Comparison of ENCODE assay signal across 8 cellular contexts in the genomic region with DNA sequence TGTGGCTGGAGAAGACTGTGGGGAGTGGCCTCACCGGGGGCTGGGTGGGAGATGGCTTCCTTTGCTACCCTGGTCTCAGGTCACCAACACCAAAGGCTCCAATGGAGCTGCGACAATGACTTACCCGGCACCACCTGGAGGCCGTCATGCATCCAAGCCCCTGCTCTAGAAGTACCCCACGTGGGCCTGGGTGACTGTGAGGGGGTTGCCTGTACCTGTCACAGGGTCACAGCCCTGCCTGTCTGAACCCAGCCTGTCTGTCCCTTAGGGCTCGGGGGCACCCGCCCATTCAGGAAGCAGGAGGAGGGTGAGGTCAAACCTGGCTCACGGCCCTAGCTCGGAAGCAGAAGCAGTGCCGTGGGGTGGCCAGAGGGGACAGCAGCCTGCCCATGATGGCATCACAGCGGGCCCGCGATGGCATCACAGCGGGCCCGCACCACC. TPM values are rescaled to one million over a fixed set of nuclear protein-coding genes. Genes with fewer than 3 reads are reported as not detected.
DNase-seq lines count a peak whose midpoint lies in the region; ATAC-seq and TF ChIP-seq lines count a peak whose summit lies in the region.

No MANE protein-coding gene starts in this region.

- peaks cover 35% of the 10 kb centered on the region for H3K4me1 Mint-ChIP-seq in T-helper 1 cell treated with Interleukin-12 subunit alpha and Interleukin-12 subunit beta and Interleukin-4 antibody, amounts not matched to agents 30 μg/mL and 1 μg/mL, for 36 hours (ENCODE audit: low read depth)

- intact Hi-C loops in ascending aorta (cut with DNase I) (loop anchor here (2.0 kb wide), 1 partner anchor 51 kb away; a partner anchor contains a TSS), left lung (cut with DNase I) (no loop called here)

- H3K9me3 Mint-ChIP-seq in T-helper 1 cell treated with Interleukin-12 subunit alpha and Interleukin-12 subunit beta and Interleukin-4 antibody, amounts not matched to agents 30 μg/mL and 1 μg/mL, for 36 hours = no peaks in the 10 kb centered on the region

- H3K4me1 ChIP-seq in ascending aorta (peaks cover 0 to 13% of the 10 kb centered on the region in 2 donors), left lung (peaks cover 0 to 54% of the 10 kb centered on the region in 2 donors), thymus (ENCODE audit: control insufficient read depth, insufficient read depth, low read length) (no peaks in the 10 kb centered on the region)

- peak overlapping the region; percentile 66 for H3K4me3 Mint-ChIP-seq in T-helper 1 cell treated with Interleukin-12 subunit alpha and Interleukin-12 subunit beta and Interleukin-4 antibody, amounts not matched to agents 30 μg/mL and 1 μg/mL, for 36 hours

- peak overlapping the region; percentile 88 for H3K27ac Mint-ChIP-seq in T-helper 1 cell treated with Interleukin-12 subunit alpha and Interleukin-12 subunit beta and Interleukin-4 antibody, amounts not matched to agents 30 μg/mL and 1 μg/mL, for 36 hours

- H3K4me3 ChIP-seq in ascending aorta (no peak overlapping the region), left lung (no peak overlapping the region), thymus (ENCODE audit: low read length) (no peak overlapping the region)

- DNase-seq in T-helper 1 cell = no peak
- DNase-seq in ascending aorta (ENCODE audit: low spot score in 2 of 2) = no peak
- DNase-seq in left lung = peak; percentile 67 to 82
- DNase-seq in DMS 273 (lab: John Stamatoyannopoulos, UW; ENCODE audit: unreplicated experiment) = no peak

- WGBS in thymus = 73% methylated on average over 15 of the region's 15 CpGs

- peak in 2 of 3 experiments; percentile 4 to 24 for TF ChIP-seq CTCF in ascending aorta (IDR thresholded peaks at IDR 0.05)
- no peak for TF ChIP-seq CTCF in left lung (IDR thresholded peaks at IDR 0.05)

- no peaks in the 10 kb centered on the region for H3K36me3 ChIP-seq in ascending aorta
- no peaks in the 10 kb centered on the region for H3K36me3 ChIP-seq in left lung
- no peaks in the 10 kb centered on the region for H3K36me3 ChIP-seq in thymus (ENCODE audit: control insufficient read depth, insufficient read depth)

- no peaks in the 10 kb centered on the region for H3K36me3 Mint-ChIP-seq in T-helper 1 cell treated with Interleukin-12 subunit alpha and Interleukin-12 subunit beta and Interleukin-4 antibody, amounts not matched to agents 30 μg/mL and 1 μg/mL, for 36 hours (ENCODE audit: low read depth)

- H3K27ac ChIP-seq in ascending aorta (peak overlapping the region; percentile 75 to 82), left lung (peak overlapping the region; percentile 56 to 80), thymus (ENCODE audit: low read depth) (peak overlapping the region; percentile 44)

- ATAC-seq in left lung = peak; percentile 17
- ATAC-seq in GM21619 (IDR thresholded peaks at IDR 0.05; ENCODE audit: unreplicated experiment) = no peak
- no peak for ATAC-seq in GM21526 (IDR thresholded peaks at IDR 0.05; ENCODE audit: low FRiP score, unreplicated experiment)

- H3K27me3 Mint-ChIP-seq in T-helper 1 cell treated with Interleukin-12 subunit alpha and Interleukin-12 subunit beta and Interleukin-4 antibody, amounts not matched to agents 30 μg/mL and 1 μg/mL, for 36 hours (ENCODE audit: low read depth) = no peaks in the 10 kb centered on the region

- H3K27me3 ChIP-seq in ascending aorta (no peaks in the 10 kb centered on the region), left lung (no peaks in the 10 kb centered on the region), thymus (ENCODE audit: control insufficient read depth, insufficient read depth) (no peaks in the 10 kb centered on the region)

- H3K9me3 ChIP-seq in ascending aorta (no peaks in the 10 kb centered on the region), left lung (no peaks in the 10 kb centered on the region), thymus (ENCODE audit: control insufficient read depth) (no peaks in the 10 kb centered on the region)

RNA-seq across cellular contexts. Expression of a gene that starts 18.9 kb away (rescaled TPM):
- total RNA-seq in ascending aorta (19.6 TPM), left lung (1 to 10 TPM; 4.5 to 7.7 TPM)
- polyA plus RNA-seq in thymus = 1.8 TPM

RNA-seq across cellular contexts. Expression of a gene that starts 27.7 kb away (rescaled TPM):
- 19.6 TPM for total RNA-seq in ascending aorta
- 10 to 100 TPM; 20.3 to 20.6 TPM for total RNA-seq in left lung
- 20.6 TPM for polyA plus RNA-seq in thymus

RNA-seq across cellular contexts. Expression of a gene that starts 33.1 kb away (rescaled TPM):
- total RNA-seq in ascending aorta = 197 TPM
- total RNA-seq in left lung = 100 to 1,000 TPM; 122 to 133 TPM
- 302 TPM for polyA plus RNA-seq in thymus

RNA-seq across cellular contexts. Expression of a gene that starts 51.4 kb away (rescaled TPM):
- total RNA-seq in ascending aorta (31.8 TPM), left lung (10 to 100 TPM; 33.9 to 35.8 TPM)
- polyA plus RNA-seq in thymus = 28.2 TPM

Comparison
In these comparisons a context has a peak if more than half of its experiments do, and no peak if none do; other contexts are left out.
1. DNase-seq: peak in left lung (2 of 2); none in T-helper 1 cell (0 of 5), ascending aorta (0 of 2) and DMS 273 (single experiment).
2. CTCF ChIP-seq: peak in ascending aorta (2 of 3); none in left lung (0 of 2).
3. Peak in every context shown above with its lines, with median percentiles within 50 percentile points of each other: H3K27ac ChIP-seq.